In genomic region chr1:153659175-153659534, GRCh38 we compare ENCODE assay signal across 8 cellular contexts. TPM values are rescaled to one million over a fixed set of nuclear protein-coding genes. Genes with fewer than 3 reads are reported as not detected.
DNase-seq lines count a peak whose midpoint lies in the region; ATAC-seq and TF ChIP-seq lines count a peak whose summit lies in the region.

No MANE protein-coding gene starts in this region.

- H3K27ac Mint-ChIP-seq in GM23338: peak overlapping the region; percentile 94; the same call in 1 of the 2 replicates

- H3K9me3 ChIP-seq in WERI-Rb-1 (ENCODE audit: severe bottlenecking) (no peaks in the 10 kb centered on the region), gastroesophageal sphincter (no peaks in the 10 kb centered on the region), skeletal muscle satellite cell (replicated peaks; ENCODE audit: low read length) (no peaks in the 10 kb centered on the region)

- 0 out of 2 replicates have a peak overlapping the region, but pooled peaks have one; percentile 23 for H3K27ac ChIP-seq in GM23338 (ENCODE audit: low read depth)
- peak overlapping the region; percentile 96 for H3K27ac ChIP-seq in WERI-Rb-1
- peak overlapping the region; percentile 70 to 98 (median 96) for H3K27ac ChIP-seq in gastroesophageal sphincter

- peaks cover 6% of the 10 kb centered on the region for H4K20me1 ChIP-seq in GM23338 (replicated peaks; ENCODE audit: insufficient read depth)

- H3K9me3 Mint-ChIP-seq in GM23338: no peaks in the 10 kb centered on the region

- WGBS in gastroesophageal sphincter (ENCODE audit: low coverage in 1 of 2), 2 donors: 40 to 50% methylated on average over 2 to 4 of the region's 8 CpGs

- DNase-seq in GM23338 (ENCODE audit: low spot score) (no peak), WERI-Rb-1 (no peak), AG08395 (ENCODE audit: low spot score) (no peak), DMS79 treated with DMSO at 0.1 percent for 48 hours (lab: John Stamatoyannopoulos, UW) (no peak), NCI-H146 (lab: John Stamatoyannopoulos, UW) (no peak), Ammon's horn (ENCODE audit: low spot score) (no peak)

- no peak for TF ChIP-seq POLR2A in gastroesophageal sphincter (IDR thresholded peaks at IDR 0.05)

- peak overlapping the region; percentile 86 for H3K4me2 ChIP-seq in GM23338
- H3K4me2 ChIP-seq in skeletal muscle satellite cell (ENCODE audit: low read length): peak overlapping the region; percentile 91

- peaks cover 8% of the 10 kb centered on the region for H3K4me1 ChIP-seq in GM23338 (ENCODE audit: insufficient read depth)
- H3K4me1 ChIP-seq in gastroesophageal sphincter: peaks cover 0 to 14% (median 8%) of the 10 kb centered on the region in 3 donors
- H3K4me1 ChIP-seq in skeletal muscle satellite cell (ENCODE audit: control insufficient read depth, insufficient read depth, low read length): peaks cover 16% of the 10 kb centered on the region

- H3K79me2 ChIP-seq in GM23338 (replicated peaks; ENCODE audit: insufficient read depth): peaks cover 13% of the 10 kb centered on the region

- H3K27me3 Mint-ChIP-seq in GM23338 (ENCODE audit: insufficient read depth, low read depth, poor library complexity): peaks cover 8% of the 10 kb centered on the region

- no peak for TF ChIP-seq EP300 in gastroesophageal sphincter (IDR thresholded peaks at IDR 0.05)

- H3K4me3 ChIP-seq in GM23338 (peak overlapping the region; percentile 88), WERI-Rb-1 (ENCODE audit: low read depth, low read length) (peak overlapping the region; percentile 67), gastroesophageal sphincter (peak overlapping the region; percentile 72 to 80), skeletal muscle satellite cell (ENCODE audit: low read length) (peak overlapping the region; percentile 95)

- H3K36me3 Mint-ChIP-seq in GM23338 (ENCODE audit: low read depth): peaks cover 42% of the 10 kb centered on the region

- ATAC-seq in GM23338: no peak
- no peak for ATAC-seq in gastroesophageal sphincter

- H3K4me3 Mint-ChIP-seq in GM23338: peak overlapping the region; percentile 93

- H3K4me1 Mint-ChIP-seq in GM23338: peaks cover 7% of the 10 kb centered on the region

- no peaks in the 10 kb centered on the region for H3K9me2 ChIP-seq in GM23338 (ENCODE audit: insufficient read depth)

- H3K36me3 ChIP-seq in GM23338 (ENCODE audit: insufficient read depth) (peaks cover 31% of the 10 kb centered on the region), WERI-Rb-1 (peaks cover 49% of the 10 kb centered on the region), gastroesophageal sphincter (peaks cover 0 to 47% of the 10 kb centered on the region in 2 donors), skeletal muscle satellite cell (ENCODE audit: insufficient read depth, low read length) (peaks cover 31% of the 10 kb centered on the region)

- H2AFZ ChIP-seq in GM23338: no peak overlapping the region

- TF ChIP-seq CTCF in GM23338 (conservative IDR thresholded peaks at IDR 0.05; ENCODE audit: low read depth in 2 of 2) (no peak), WERI-Rb-1 (IDR thresholded peaks at IDR 0.05; ENCODE audit: low read depth, low read length) (no peak), gastroesophageal sphincter (IDR thresholded peaks at IDR 0.05) (no peak)

- no peaks in the 10 kb centered on the region for H3K27me3 ChIP-seq in GM23338 (ENCODE audit: insufficient read depth)
- no peaks in the 10 kb centered on the region for H3K27me3 ChIP-seq in WERI-Rb-1 (ENCODE audit: insufficient read depth, low read depth, severe bottlenecking)
- H3K27me3 ChIP-seq in gastroesophageal sphincter: no peaks in the 10 kb centered on the region
- H3K27me3 ChIP-seq in skeletal muscle satellite cell (ENCODE audit: control insufficient read depth, insufficient read depth, low read length): no peaks in the 10 kb centered on the region

- peak overlapping the region; percentile 88 for H3K9ac ChIP-seq in skeletal muscle satellite cell (ENCODE audit: low read depth, low read length)

- H3F3A ChIP-seq in GM23338 (replicated peaks; ENCODE audit: low read depth): peaks cover 39% of the 10 kb centered on the region

TF ChIP-seq in GM23338, 12 proteins besides CTCF, POLR2A, EP300 and RAD21:
- TF ChIP-seq CREB1 (CRISPR knock-in tag; IDR thresholded peaks at IDR 0.05; ENCODE audit: low read depth) (no peak), ETS1 (IDR thresholded peaks at IDR 0.05) (no peak)

RNA-seq across cellular contexts. Expression of gene SNAPIN, which starts 0.7 kb away (rescaled TPM):
- total RNA-seq in GM23338 (2014; rRNA removed; shearing (Covaris generic)): 25.6 and 28.1 TPM in 2 replicates
- 43.7 and 48.5 TPM in 2 replicates for polyA plus RNA-seq in GM23338 (2016; fragmentation: Nextera tagmentation; extraction: Ambion mirVana)
- total RNA-seq in gastroesophageal sphincter: 10 to 100 TPM; 58.9 to 77.4 (median 69.4) TPM
- total RNA-seq in skeletal muscle satellite cell (2012; rRNA removed): 50.2 and 59.2 TPM in 2 replicates

RNA-seq across cellular contexts. Expression of gene ILF2, which starts 11.6 kb away (rescaled TPM):
- total RNA-seq in GM23338 (2014; rRNA removed; shearing (Covaris generic)): 314 and 337 TPM in 2 replicates
- 204 and 214 TPM in 2 replicates for polyA plus RNA-seq in GM23338 (2016; fragmentation: Nextera tagmentation; extraction: Ambion mirVana)
- total RNA-seq in gastroesophageal sphincter: 10 to 100 TPM; 52.1 to 99.2 (median 79.3) TPM
- 144 and 175 TPM in 2 replicates for total RNA-seq in skeletal muscle satellite cell (2012; rRNA removed)

RNA-seq across cellular contexts. Expression of gene NPR1, which starts 19.3 kb away (rescaled TPM):
- total RNA-seq in GM23338 (2014; rRNA removed; shearing (Covaris generic)): 8.5 and 9.0 TPM in 2 replicates
- polyA plus RNA-seq in GM23338 (2016; fragmentation: Nextera tagmentation; extraction: Ambion mirVana): 3.3 and 3.7 TPM in 2 replicates
- total RNA-seq in gastroesophageal sphincter: 10 to 100 TPM; 36.7 to 57.0 (median 46.7) TPM
- 0.22 and 1.5 TPM in 2 replicates for total RNA-seq in skeletal muscle satellite cell (2012; rRNA removed)

RNA-seq across cellular contexts. Expression of gene CHTOP, which starts 25.3 kb away (rescaled TPM):
- 68.9 and 73.4 TPM in 2 replicates for total RNA-seq in GM23338 (2014; rRNA removed; shearing (Covaris generic))
- polyA plus RNA-seq in GM23338 (2016; fragmentation: Nextera tagmentation; extraction: Ambion mirVana): 86.6 and 97.8 TPM in 2 replicates
- 10 to 100 TPM; 33.7 to 57.0 (median 42.2) TPM for total RNA-seq in gastroesophageal sphincter
- total RNA-seq in skeletal muscle satellite cell (2012; rRNA removed): 30.7 and 33.4 TPM in 2 replicates

RNA-seq across cellular contexts. Expression of gene S100A1, which starts 30.9 kb away (rescaled TPM):
- 0.66 TPM in 1 of 2 replicates, not detected in the other for total RNA-seq in GM23338 (2014; rRNA removed; shearing (Covaris generic))
- polyA plus RNA-seq in GM23338 (2016; fragmentation: Nextera tagmentation; extraction: Ambion mirVana): 0.13 TPM in 1 of 2 replicates, not detected in the other
- 1 to 10 TPM; 2.4 to 8.3 (median 2.8) TPM for total RNA-seq in gastroesophageal sphincter
- total RNA-seq in skeletal muscle satellite cell (2012; rRNA removed): not detected in 2 replicates

Comparison
In these comparisons a context has a peak if more than half of its experiments do, and no peak if none do; other contexts are left out.
1. H3K27ac ChIP-seq: peak in every context shown above with its lines; median percentile 96 in gastroesophageal sphincter; 96 in WERI-Rb-1; 23 in GM23338.